In the genomic region with DNA sequence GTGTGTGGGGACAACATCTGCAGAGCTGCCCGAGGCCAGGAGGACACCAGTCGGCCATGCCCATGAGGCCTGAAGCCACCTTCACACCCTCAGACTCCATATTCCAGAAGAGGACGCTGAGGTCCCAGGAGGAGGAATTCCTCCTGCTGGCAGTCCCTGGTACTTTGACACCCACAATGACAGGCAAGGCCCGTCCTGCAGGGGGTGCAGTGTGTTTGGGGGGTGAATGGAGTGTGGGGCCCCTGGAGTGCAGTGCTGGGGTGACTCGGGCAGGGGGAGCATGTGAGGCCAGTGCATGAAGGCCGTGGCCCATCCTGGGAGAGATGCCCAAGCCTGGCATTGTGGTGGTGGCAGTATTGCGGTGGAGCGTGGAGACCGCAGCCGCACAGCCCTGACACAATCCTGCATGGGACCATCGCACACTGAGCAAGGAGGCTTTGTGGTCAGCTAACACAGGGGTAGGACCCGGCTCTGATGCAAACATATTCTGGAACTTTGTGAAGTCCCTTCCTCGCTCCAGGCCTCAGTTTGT, we compare ENCODE assay signal across 14 cellular contexts. TPM values are rescaled to one million over a fixed set of nuclear protein-coding genes. Genes with fewer than 3 reads are reported as not detected.
DNase-seq lines count a peak whose midpoint lies in the region; ATAC-seq and TF ChIP-seq lines count a peak whose summit lies in the region.
"Had no signal": no experiment of that assay in that cellular context is flagged by ENCODE, and none has a peak within 500 bp of the region (broad histone marks: within the 10 kb centered on the region; RNA-seq: fewer than 3 reads in every experiment).

No MANE protein-coding gene starts in this region.

- H3K27ac ChIP-seq in GM23338 (ENCODE audit: low read depth), result no peak overlapping the region

- no peak overlapping the region for H3K4me3 Mint-ChIP-seq in GM23338
- H3K4me3 Mint-ChIP-seq: activated naive CD8-positive, alpha-beta T cell treated with anti-CD3 and anti-CD28 coated beads, Interleukin-2, amount 10 ng/mL, durations not matched to agents 7 days and 5 days; effector memory CD8-positive, alpha-beta T cell had no signal

- no peak for DNase-seq in BE2C
- peak; percentile 50 for DNase-seq in GM23338 (ENCODE audit: low spot score)
- DNase-seq in iPS-NIHi11 (ENCODE audit: low spot score), result peak; percentile 49
- DNase-seq in RPMI8226, result no peak
- no peak for DNase-seq in DMS114 treated with DMSO at 0.1 percent for 48 hours (lab: John Stamatoyannopoulos, UW; ENCODE audit: unreplicated experiment)
- DNase-seq: activated naive CD8-positive, alpha-beta T cell treated with anti-CD3 and anti-CD28 coated beads, Interleukin-2, amount 10 ng/mL, durations not matched to agents 7 days and 5 days; effector memory CD8-positive, alpha-beta T cell; NCI-H187 treated with DMSO at 0.1 percent for 48 hours; NK-92 treated with Interleukin-12 subunit alpha and Interleukin-12 subunit beta, amount 100 ng/mL, for 24 hours; T-helper 2 cell had no signal

- no peak overlapping the region for H3K4me2 ChIP-seq in GM23338
- H3K4me2 ChIP-seq: smooth muscle cell had no signal

- H3K9me2 ChIP-seq in GM23338 (ENCODE audit: insufficient read depth), result no peaks in the 10 kb centered on the region

- H3K4me3 ChIP-seq in BE2C (ENCODE audit: low read depth, low read length) (no peak overlapping the region), GM23338 (no peak overlapping the region), WI38 (ENCODE audit: low read depth, low read length) (no peak overlapping the region)
- H3K4me3 ChIP-seq: smooth muscle cell had no signal

- no peak overlapping the region for H3K27ac Mint-ChIP-seq in GM23338
- H3K27ac Mint-ChIP-seq: activated naive CD8-positive, alpha-beta T cell treated with anti-CD3 and anti-CD28 coated beads, Interleukin-2, amount 10 ng/mL, durations not matched to agents 7 days and 5 days; effector memory CD8-positive, alpha-beta T cell had no signal

- no peaks in the 10 kb centered on the region for H3K9me3 ChIP-seq in BE2C

- no peaks in the 10 kb centered on the region for H3F3A ChIP-seq in GM23338 (replicated peaks; ENCODE audit: low read depth)

- no peaks in the 10 kb centered on the region for H3K36me3 ChIP-seq in BE2C
- H3K36me3 ChIP-seq in GM23338 (ENCODE audit: insufficient read depth), result no peaks in the 10 kb centered on the region

- H3K27me3 ChIP-seq in BE2C (no peaks in the 10 kb centered on the region), GM23338 (ENCODE audit: insufficient read depth) (no peaks in the 10 kb centered on the region)

- H4K20me1 ChIP-seq in GM23338 (replicated peaks; ENCODE audit: insufficient read depth), result no peaks in the 10 kb centered on the region

- H3K36me3 Mint-ChIP-seq in GM23338 (ENCODE audit: low read depth), result no peaks in the 10 kb centered on the region
- H3K36me3 Mint-ChIP-seq: activated naive CD8-positive, alpha-beta T cell treated with anti-CD3 and anti-CD28 coated beads, Interleukin-2, amount 10 ng/mL, durations not matched to agents 7 days and 5 days had no signal

- H3K79me2 ChIP-seq in GM23338 (replicated peaks; ENCODE audit: insufficient read depth), result no peaks in the 10 kb centered on the region

- H3K9me3 Mint-ChIP-seq in GM23338, result no peaks in the 10 kb centered on the region
- H3K9me3 Mint-ChIP-seq: activated naive CD8-positive, alpha-beta T cell treated with anti-CD3 and anti-CD28 coated beads, Interleukin-2, amount 10 ng/mL, durations not matched to agents 7 days and 5 days; effector memory CD8-positive, alpha-beta T cell had no signal

- TF ChIP-seq CTCF in BE2C (IDR thresholded peaks at IDR 0.05; ENCODE audit: low read depth, low read length), result peak; percentile 39
- peak; percentile 58 to 63 for TF ChIP-seq CTCF in GM23338 (conservative IDR thresholded peaks at IDR 0.05; ENCODE audit: low read depth in 2 of 2)
- peak; percentile 31; the same call in 1 of the 2 replicates for TF ChIP-seq CTCF in WI38 (IDR thresholded peaks at IDR 0.05; ENCODE audit: low read depth, low read length)

- H2AFZ ChIP-seq in GM23338, result no peak overlapping the region

- peaks cover 5% of the 10 kb centered on the region for H3K4me1 Mint-ChIP-seq in GM23338
- H3K4me1 Mint-ChIP-seq: activated naive CD8-positive, alpha-beta T cell treated with anti-CD3 and anti-CD28 coated beads, Interleukin-2, amount 10 ng/mL, durations not matched to agents 7 days and 5 days had no signal

- peaks cover 9% of the 10 kb centered on the region for H3K27me3 Mint-ChIP-seq in GM23338 (ENCODE audit: insufficient read depth, low read depth, poor library complexity)

- ATAC-seq in GM23338, result peak; percentile 62
- ATAC-seq in GM21447 (IDR thresholded peaks at IDR 0.05; ENCODE audit: unreplicated experiment), result no peak
- no peak for ATAC-seq in HG03442 (IDR thresholded peaks at IDR 0.05; ENCODE audit: unreplicated experiment)
- ATAC-seq: effector memory CD8-positive, alpha-beta T cell had no signal

- no peaks in the 10 kb centered on the region for H3K4me1 ChIP-seq in BE2C
- no peaks in the 10 kb centered on the region for H3K4me1 ChIP-seq in GM23338 (ENCODE audit: insufficient read depth)

TF ChIP-seq in GM23338, 12 proteins besides CTCF, POLR2A, EP300 and RAD21:
- TF ChIP-seq, protein P1, sequence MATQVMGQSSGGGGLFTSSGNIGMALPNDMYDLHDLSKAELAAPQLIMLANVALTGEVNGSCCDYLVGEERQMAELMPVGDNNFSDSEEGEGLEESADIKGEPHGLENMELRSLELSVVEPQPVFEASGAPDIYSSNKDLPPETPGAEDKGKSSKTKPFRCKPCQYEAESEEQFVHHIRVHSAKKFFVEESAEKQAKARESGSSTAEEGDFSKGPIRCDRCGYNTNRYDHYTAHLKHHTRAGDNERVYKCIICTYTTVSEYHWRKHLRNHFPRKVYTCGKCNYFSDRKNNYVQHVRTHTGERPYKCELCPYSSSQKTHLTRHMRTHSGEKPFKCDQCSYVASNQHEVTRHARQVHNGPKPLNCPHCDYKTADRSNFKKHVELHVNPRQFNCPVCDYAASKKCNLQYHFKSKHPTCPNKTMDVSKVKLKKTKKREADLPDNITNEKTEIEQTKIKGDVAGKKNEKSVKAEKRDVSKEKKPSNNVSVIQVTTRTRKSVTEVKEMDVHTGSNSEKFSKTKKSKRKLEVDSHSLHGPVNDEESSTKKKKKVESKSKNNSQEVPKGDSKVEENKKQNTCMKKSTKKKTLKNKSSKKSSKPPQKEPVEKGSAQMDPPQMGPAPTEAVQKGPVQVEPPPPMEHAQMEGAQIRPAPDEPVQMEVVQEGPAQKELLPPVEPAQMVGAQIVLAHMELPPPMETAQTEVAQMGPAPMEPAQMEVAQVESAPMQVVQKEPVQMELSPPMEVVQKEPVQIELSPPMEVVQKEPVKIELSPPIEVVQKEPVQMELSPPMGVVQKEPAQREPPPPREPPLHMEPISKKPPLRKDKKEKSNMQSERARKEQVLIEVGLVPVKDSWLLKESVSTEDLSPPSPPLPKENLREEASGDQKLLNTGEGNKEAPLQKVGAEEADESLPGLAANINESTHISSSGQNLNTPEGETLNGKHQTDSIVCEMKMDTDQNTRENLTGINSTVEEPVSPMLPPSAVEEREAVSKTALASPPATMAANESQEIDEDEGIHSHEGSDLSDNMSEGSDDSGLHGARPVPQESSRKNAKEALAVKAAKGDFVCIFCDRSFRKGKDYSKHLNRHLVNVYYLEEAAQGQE (IDR thresholded peaks at IDR 0.05; ENCODE audit: unreplicated experiment), result no peak
- TF ChIP-seq STAT1 (IDR thresholded peaks at IDR 0.05; ENCODE audit: unreplicated experiment), result no peak
- TF ChIP-seq ZNF331 (CRISPR knock-in tag; IDR thresholded peaks at IDR 0.05; ENCODE audit: low read depth), result no peak
- TF ChIP-seq CREB1 (CRISPR knock-in tag; IDR thresholded peaks at IDR 0.05; ENCODE audit: low read depth), result no peak
- TF ChIP-seq ZNF114 (CRISPR knock-in tag; IDR thresholded peaks at IDR 0.05), result no peak
- no peak for TF ChIP-seq NANOG (IDR thresholded peaks at IDR 0.05; ENCODE audit: borderline replicate concordance)

RNA-seq across cellular contexts. Expression of a gene that starts 52.2 kb away (rescaled TPM):
- 29.1 TPM for polyA plus RNA-seq in BE2C (2012; ENCODE audit: insufficient read depth, insufficient read length, low read depth)
- total RNA-seq in GM23338 (2014; rRNA removed; shearing (Covaris generic)), result 46.1 and 49.4 TPM in 2 replicates
- 9.9 and 13.1 TPM in 2 replicates for polyA plus RNA-seq in GM23338 (2016; fragmentation: Nextera tagmentation; extraction: Ambion mirVana)

Comparison
In these comparisons a context has a peak if more than half of its experiments do, and no peak if none do; other contexts are left out.
1. DNase-seq: peak in GM23338 (single experiment) and iPS-NIHi11 (single experiment); none in BE2C (single experiment), RPMI8226 (single experiment) and DMS114 treated with DMSO at 0.1 percent for 48 hours (single experiment).
2. Peak in every context shown above with its lines, with median percentiles within 50 percentile points of each other: CTCF ChIP-seq.